ENCODE assay signal across 8 cellular contexts in the genomic region with DNA sequence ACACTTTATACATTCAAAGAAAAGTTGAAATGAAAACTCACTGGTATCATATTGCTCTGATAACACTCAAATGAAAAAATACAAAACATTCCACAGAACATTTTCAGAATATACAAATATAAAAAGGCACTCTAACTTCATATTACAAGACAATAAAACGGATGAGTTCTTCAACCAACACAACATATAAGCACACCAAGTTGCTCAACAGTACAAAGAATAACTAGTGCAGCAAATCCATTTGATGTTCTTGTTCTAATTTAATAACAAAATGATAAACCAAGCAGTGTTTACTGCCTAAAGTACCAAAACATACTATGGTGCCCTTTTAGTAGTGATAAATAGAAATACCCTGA.
DNase-seq lines count a peak whose midpoint lies in the region; ATAC-seq and TF ChIP-seq lines count a peak whose summit lies in the region.

No MANE protein-coding gene starts in this region.

- H3K27me3 Mint-ChIP-seq in naive thymus-derived CD8-positive, alpha-beta T cell, result no peaks in the 10 kb centered on the region

- H3K4me3 Mint-ChIP-seq in naive thymus-derived CD8-positive, alpha-beta T cell, result no peak overlapping the region

- intact Hi-C loops in ascending aorta (cut with DNase I), result loop anchor here (5.0 kb wide), 1 partner anchor 60 kb away; a partner anchor contains a TSS
- intact Hi-C loops in ovary (cut with DNase I), result no loop called here

- peaks cover 11 to 66% (median 30%) of the 10 kb centered on the region in 3 donors for H3K36me3 Mint-ChIP-seq in naive thymus-derived CD8-positive, alpha-beta T cell

- peaks cover 17 to 76% (median 36%) of the 10 kb centered on the region in 4 donors for H3K4me1 Mint-ChIP-seq in naive thymus-derived CD8-positive, alpha-beta T cell

- H3K36me3 ChIP-seq in BJ (ENCODE audit: control insufficient read depth, insufficient read depth, low read length), result no peaks in the 10 kb centered on the region
- 0 out of 2 replicates have a peak, but pooled peaks cover 4% of the 10 kb centered on the region for H3K36me3 ChIP-seq in KOPT-K1 (ENCODE audit: insufficient read depth, low read length)
- peaks cover 0 to 5% of the 10 kb centered on the region in 2 donors for H3K36me3 ChIP-seq in ascending aorta
- no peaks in the 10 kb centered on the region for H3K36me3 ChIP-seq in ovary

- H3K27ac Mint-ChIP-seq in naive thymus-derived CD8-positive, alpha-beta T cell, result peak overlapping the region in 9 of 10 donors; percentile 25 to 95 (median 71)

- no peak for TF ChIP-seq EP300 in ovary (IDR thresholded peaks at IDR 0.05)

- POLR2A ChIA-PET in BJ (lab: Charles Lee), result no interaction called here
- POLR2A ChIA-PET in naive thymus-derived CD8-positive, alpha-beta T cell (lab: Charles Lee), result interaction anchor here (0.7 kb wide), 1 partner anchor 60 kb away, joined by 3 read pairs; no protein-coding TSS in a partner anchor

- CTCF ChIA-PET in BJ (lab: Yijun Ruan, JAX), result interaction anchor here (0.5 kb wide), 1 partner anchor 118 kb away, joined by 3 read pairs; no protein-coding TSS in a partner anchor

- H3K27me3 ChIP-seq in BJ (ENCODE audit: control insufficient read depth, insufficient read depth, low read length) (no peaks in the 10 kb centered on the region), ascending aorta (no peaks in the 10 kb centered on the region), ovary (no peaks in the 10 kb centered on the region)

- H3K4me1 ChIP-seq in ascending aorta (peaks cover 0 to 3% of the 10 kb centered on the region in 2 donors), ovary (ENCODE audit: insufficient read depth) (no peaks in the 10 kb centered on the region)

- H3K4me3 ChIP-seq in BJ (ENCODE audit: low read depth, low read length), result peak overlapping the region; percentile 6; the same call in 1 of the 2 replicates
- H3K4me3 ChIP-seq in ascending aorta, result no peak overlapping the region
- H3K4me3 ChIP-seq in ovary, result no peak overlapping the region

- 10 to 20% (median 11%) methylated on average over 1 of the region's 1 CpG for WGBS in ovary, 3 donors

- no peaks in the 10 kb centered on the region for H3K9me3 Mint-ChIP-seq in naive thymus-derived CD8-positive, alpha-beta T cell

- TF ChIP-seq CTCF in BJ (IDR thresholded peaks at IDR 0.05; ENCODE audit: insufficient read depth, low read depth, low read length) (no peak), ascending aorta (IDR thresholded peaks at IDR 0.05) (no peak), ovary (IDR thresholded peaks at IDR 0.05) (no peak)

- H3K27ac ChIP-seq in KOPT-K1 (ENCODE audit: low read depth, low read length, poor library complexity, severe bottlenecking), result peak overlapping the region; percentile 75
- peak overlapping the region; percentile 72 to 77 for H3K27ac ChIP-seq in ascending aorta
- peak overlapping the region in 1 of 2 donors; percentile 48 for H3K27ac ChIP-seq in ovary

- ATAC-seq in naive thymus-derived CD8-positive, alpha-beta T cell, result no peak
- ATAC-seq in HG02884 (IDR thresholded peaks at IDR 0.05; ENCODE audit: unreplicated experiment), result no peak

- no peaks in the 10 kb centered on the region for H3K9me3 ChIP-seq in KOPT-K1 (ENCODE audit: insufficient read depth, low read length, poor library complexity, severe bottlenecking)
- H3K9me3 ChIP-seq in ascending aorta, result no peaks in the 10 kb centered on the region
- H3K9me3 ChIP-seq in ovary, result no peaks in the 10 kb centered on the region

- no peak for TF ChIP-seq POLR2A in ovary (IDR thresholded peaks at IDR 0.05)

- no peak for DNase-seq in BJ (ENCODE audit: low read depth)
- DNase-seq in ascending aorta (ENCODE audit: low spot score in 2 of 2), result no peak
- DNase-seq in naive thymus-derived CD8-positive, alpha-beta T cell, result no peak
- DNase-seq in NCI-H1105 (lab: John Stamatoyannopoulos, UW), result no peak
- no peak for DNase-seq in GF-D8 (lab: John Stamatoyannopoulos, UW)
- no peak for DNase-seq in ovary
